In the genomic region with DNA sequence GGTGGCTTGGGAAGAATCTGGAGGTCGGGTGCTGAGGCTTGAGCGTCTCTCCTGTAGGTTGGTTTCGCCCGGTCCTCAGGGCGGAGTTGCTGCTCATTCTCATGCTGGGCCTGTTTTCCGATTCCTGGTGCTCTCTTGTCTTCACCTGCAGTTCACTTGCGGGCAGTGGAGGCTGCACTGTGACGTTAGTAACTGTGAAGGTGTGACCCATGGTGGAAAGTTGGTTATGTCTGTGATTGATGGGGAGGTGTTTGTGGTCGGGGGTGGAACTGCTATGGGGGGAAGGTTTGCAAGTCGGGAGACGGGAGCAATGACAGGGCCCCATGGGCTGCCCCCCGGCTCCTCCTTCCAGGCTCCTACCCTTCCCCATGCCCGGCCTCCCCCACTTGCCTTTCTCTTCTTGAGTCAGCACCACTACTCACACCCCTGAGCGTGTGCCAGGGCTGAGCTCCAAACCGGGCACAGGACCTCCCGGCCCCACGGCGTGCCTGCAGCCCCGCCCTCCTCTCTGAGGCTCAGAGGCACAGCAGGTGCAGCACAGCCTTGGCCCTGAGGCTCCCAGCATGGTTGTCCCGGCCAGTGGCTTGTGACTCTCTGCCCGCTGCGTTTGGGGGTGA, we compare ENCODE assay signal across 12 cellular contexts.
DNase-seq lines count a peak whose midpoint lies in the region; ATAC-seq, FAIRE-seq and TF ChIP-seq lines count a peak whose summit lies in the region.
"Had no signal": no experiment of that assay in that cellular context is flagged by ENCODE, and none has a peak within 500 bp of the region (broad histone marks: within the 10 kb centered on the region; RNA-seq: fewer than 3 reads in every experiment).

No MANE protein-coding gene starts in this region.

- no peak for TF ChIP-seq POLR2A in gastrocnemius medialis (IDR thresholded peaks at IDR 0.05)
- no peak for TF ChIP-seq POLR2A in ovary (IDR thresholded peaks at IDR 0.05)

- peak; percentile 47 for FAIRE-seq in GM19239 (lab: Jason Lieb, UNC)

- ATAC-seq in T-cell (replicated peaks in 1 of 4) (peak in 2 of 4 experiments; percentile 54 to 55), left cardiac atrium (peak; percentile 46 to 88), gastrocnemius medialis (peak; percentile 58 to 72), GM19023 (IDR thresholded peaks at IDR 0.05; ENCODE audit: unreplicated experiment) (no peak)

- POLR2A ChIA-PET in T-cell (lab: Charles Lee): no interaction called here

- H3K27me3 ChIP-seq in gastrocnemius medialis (no peaks in the 10 kb centered on the region), ovary (no peaks in the 10 kb centered on the region)
- H3K27me3 ChIP-seq: dorsolateral prefrontal cortex had no signal

- TF ChIP-seq CTCF in gastrocnemius medialis (IDR thresholded peaks at IDR 0.05 in 4 of 5, conservative IDR thresholded peaks at IDR 0.05 in 1 of 5) (no peak), ovary (IDR thresholded peaks at IDR 0.05) (no peak)

- H3K27ac Mint-ChIP-seq in T-cell: peak overlapping the region in 1 of 2 donors; percentile 64

- no peaks in the 10 kb centered on the region for H3K9me3 ChIP-seq in gastrocnemius medialis
- no peaks in the 10 kb centered on the region for H3K9me3 ChIP-seq in ovary

- peak overlapping the region in 3 of 4 donors; percentile 21 to 60 (median 41) for H3K27ac ChIP-seq in gastrocnemius medialis
- no peak overlapping the region for H3K27ac ChIP-seq in ovary
- H3K27ac ChIP-seq: RWPE1 had no signal

- H3K36me3 ChIP-seq in gastrocnemius medialis (no peaks in the 10 kb centered on the region), ovary (no peaks in the 10 kb centered on the region)

- no peaks in the 10 kb centered on the region for H3K27me3 Mint-ChIP-seq in T-cell
- H3K27me3 Mint-ChIP-seq: activated naive CD4-positive, alpha-beta T cell treated with anti-CD3 and anti-CD28 coated beads, Interleukin-2, amount 50 U/mL, for 24 hours had no signal

- H3K9me3 Mint-ChIP-seq in T-cell: no peaks in the 10 kb centered on the region
- H3K9me3 Mint-ChIP-seq: activated naive CD4-positive, alpha-beta T cell treated with anti-CD3 and anti-CD28 coated beads, Interleukin-2, amount 50 U/mL, for 24 hours had no signal

- no peak for TF ChIP-seq EP300 in ovary (IDR thresholded peaks at IDR 0.05)

- in situ Hi-C loops in gastrocnemius medialis (cut with MboI; ENCODE audit: low sequenced_read_pairs in 4 of 4): no loop called here

- WGBS in ovary, 3 donors: 87 to 91% (median 90%) methylated on average over 22 of the region's 22 CpGs

- CTCF ChIA-PET in T-cell (lab: Charles Lee): no interaction called here

- intact Hi-C loops in left cardiac atrium (cut with DNase I): no loop called here
- intact Hi-C loops in gastrocnemius medialis (cut with DNase I; ENCODE audit: low total_unique reads): no loop called here
- intact Hi-C loops in ovary (cut with DNase I): no loop called here

- H3K36me3 Mint-ChIP-seq in T-cell: peaks cover 14% of the 10 kb centered on the region

- peak; percentile 46 for DNase-seq in GM19239 (ENCODE audit: insufficient read length, low spot score)
- peak in 21 of 34 experiments; percentile 7 to 48 (median 18) for DNase-seq in T-cell
- DNase-seq in left cardiac atrium: peak; percentile 62
- peak; percentile 67 to 82 for DNase-seq in gastrocnemius medialis
- no peak for DNase-seq in mesenteric fat pad (ENCODE audit: low spot score)
- DNase-seq in ovary: no peak
- DNase-seq: dorsolateral prefrontal cortex, IMR-90, midbrain had no signal

- H3K4me1 Mint-ChIP-seq in T-cell: peaks cover 27 to 47% (median 41%) of the 10 kb centered on the region in 3 donors

- H3K4me3 Mint-ChIP-seq in T-cell: peak overlapping the region in 2 of 3 donors; percentile 39 to 67

- H3K4me1 ChIP-seq in gastrocnemius medialis (peaks cover 10 to 13% of the 10 kb centered on the region in 2 donors), ovary (ENCODE audit: insufficient read depth) (no peaks in the 10 kb centered on the region)

- peak overlapping the region in 2 of 4 donors; percentile 9 to 19 for H3K4me3 ChIP-seq in gastrocnemius medialis
- H3K4me3 ChIP-seq in ovary: no peak overlapping the region
- H3K4me3 ChIP-seq: dorsolateral prefrontal cortex had no signal

Comparison
In these comparisons a context has a peak if more than half of its experiments do, and no peak if none do; other contexts are left out.
1. DNase-seq: peak in GM19239 (single experiment), T-cell (21 of 34), left cardiac atrium (single experiment) and gastrocnemius medialis (2 of 2); none in mesenteric fat pad (single experiment) and ovary (0 of 5).
2. H3K27ac ChIP-seq: peak in gastrocnemius medialis (3 of 4); none in ovary (0 of 2).